In the genomic region with DNA sequence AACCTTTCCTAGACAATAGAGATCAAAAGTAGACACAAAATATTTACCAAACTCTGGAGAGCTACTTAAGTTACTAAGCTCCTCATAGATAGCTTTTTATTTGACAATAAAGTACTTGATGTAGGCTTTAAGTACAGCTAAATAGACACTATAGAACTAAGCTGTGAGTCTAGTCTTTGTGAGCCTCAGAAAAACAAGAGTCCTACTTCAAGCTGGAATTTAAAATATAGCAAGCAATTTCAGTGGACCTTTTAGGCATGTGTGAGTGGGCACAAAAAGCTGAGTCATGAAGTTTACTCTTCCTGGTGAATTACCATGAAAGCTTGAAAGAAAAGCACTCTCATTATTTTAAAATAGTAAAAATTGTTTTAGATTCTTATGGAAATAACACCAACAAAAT, we compare ENCODE assay signal across 9 cellular contexts.
A peak's percentile ranks its signal among the peaks of the same experiment; 100 is the strongest.
DNase-seq lines count a peak whose midpoint lies in the region; ATAC-seq and TF ChIP-seq lines count a peak whose summit lies in the region.
"Had no signal": no experiment of that assay in that cellular context is flagged by ENCODE, and none has a peak within 500 bp of the region (broad histone marks: within the 10 kb centered on the region; RNA-seq: fewer than 3 reads in every experiment).

No MANE protein-coding gene starts in this region.

- H3K27ac Mint-ChIP-seq in chondrocyte (ENCODE audit: unreplicated experiment) (peak overlapping the region; percentile 22), neural crest cell (ENCODE audit: unreplicated experiment) (peak overlapping the region; percentile 73)

- no peak for TF ChIP-seq CTCF in chondrocyte (IDR thresholded peaks at IDR 0.05)
- no peak for TF ChIP-seq CTCF in neural crest cell (conservative IDR thresholded peaks at IDR 0.05)

- H3K9me3 Mint-ChIP-seq in chondrocyte (ENCODE audit: low read depth) (peaks cover 4% of the 10 kb centered on the region), neural crest cell (no peaks in the 10 kb centered on the region)

- ATAC-seq in GM19395 (IDR thresholded peaks at IDR 0.05; ENCODE audit: unreplicated experiment) (no peak), HG03280 (IDR thresholded peaks at IDR 0.05; ENCODE audit: unreplicated experiment) (no peak)

- DNase-seq in NCI-H1105 treated with DMSO at 0.1 percent for 48 hours (lab: John Stamatoyannopoulos, UW) (peak; percentile 33), NCI-H1105 (lab: John Stamatoyannopoulos, UW) (no peak), NCI-H187 treated with DMSO at 0.1 percent for 48 hours (lab: John Stamatoyannopoulos, UW) (peak; percentile 80), chondrocyte (ENCODE audit: low spot score) (no peak), neural crest cell (ENCODE audit: low read depth, low spot score) (no peak), iPS-NIHi7 (ENCODE audit: extremely low spot score) (no peak)
- DNase-seq: small intestine had no signal

- no peaks in the 10 kb centered on the region for H3K27me3 Mint-ChIP-seq in chondrocyte (ENCODE audit: low read depth)
- H3K27me3 Mint-ChIP-seq in neural crest cell (ENCODE audit: low read depth) = no peaks in the 10 kb centered on the region

- H3K36me3 Mint-ChIP-seq in chondrocyte (ENCODE audit: low read depth) = no peaks in the 10 kb centered on the region
- H3K36me3 Mint-ChIP-seq in neural crest cell (ENCODE audit: low read depth) = peaks cover 7% of the 10 kb centered on the region

- H3K4me3 Mint-ChIP-seq in chondrocyte (ENCODE audit: unreplicated experiment) (no peak overlapping the region), neural crest cell (no peak overlapping the region)

- H3K4me1 Mint-ChIP-seq in chondrocyte (ENCODE audit: low read depth) (peaks cover 51% of the 10 kb centered on the region), neural crest cell (peaks cover 43% of the 10 kb centered on the region)

Comparison
In these comparisons a context has a peak if more than half of its experiments do, and no peak if none do; other contexts are left out.
1. DNase-seq: peak in NCI-H1105 treated with DMSO at 0.1 percent for 48 hours (single experiment) and NCI-H187 treated with DMSO at 0.1 percent for 48 hours (single experiment); none in NCI-H1105 (single experiment), chondrocyte (single experiment), neural crest cell (single experiment) and iPS-NIHi7 (single experiment).